ENCODE assay signal across 15 cellular contexts in genomic region chr20:60332523-60332922, GRCh38.
DNase-seq lines count a peak whose midpoint lies in the region; ATAC-seq and TF ChIP-seq lines count a peak whose summit lies in the region.
"Had no signal": no experiment of that assay in that cellular context is flagged by ENCODE, and none has a peak within 500 bp of the region (broad histone marks: within the 10 kb centered on the region; RNA-seq: fewer than 3 reads in every experiment).

No MANE protein-coding gene starts in this region.

- H2BK5ac ChIP-seq in trophoblast cell (ENCODE audit: low read depth, low read length, poor library complexity) (no peak overlapping the region), H9 (ENCODE audit: insufficient read length, low read length) (no peak overlapping the region)

- CTCF ChIA-PET in MCF 10A (lab: Yijun Ruan, JAX), result interaction anchor here (0.9 kb wide), 1 partner anchor 122 kb away, joined by 3 read pairs; no protein-coding TSS in a partner anchor

- H3K4ac ChIP-seq in trophoblast cell (ENCODE audit: low read depth, low read length) (no peak overlapping the region), H9 (ENCODE audit: low read depth, low read length) (no peak overlapping the region)

- H4K91ac ChIP-seq in trophoblast cell (ENCODE audit: low read depth, low read length), result no peak overlapping the region
- no peak overlapping the region for H4K91ac ChIP-seq in H9 (ENCODE audit: insufficient read length, low read depth, low read length)

- H3K36me3 Mint-ChIP-seq in MCF 10A (ENCODE audit: insufficient read depth, unreplicated experiment) (no peaks in the 10 kb centered on the region), H9 (ENCODE audit: insufficient read depth in 1 of 3, low read depth in 3 of 3) (peaks cover 0 to 3% (median 0%) of the 10 kb centered on the region in 3 experiments; a peak in 2 of 7 replicates)
- H3K36me3 Mint-ChIP-seq: CD8-positive, alpha-beta memory T cell had no signal

- TF ChIP-seq POLR2A in breast epithelium (IDR thresholded peaks at IDR 0.05), result no peak

- H3K79me2 ChIP-seq in trophoblast cell (ENCODE audit: control insufficient read depth, insufficient read depth, low read length, poor library complexity) (no peaks in the 10 kb centered on the region), H9 (ENCODE audit: insufficient read depth, low read length) (no peaks in the 10 kb centered on the region)

- H3K27me3 ChIP-seq in breast epithelium (no peaks in the 10 kb centered on the region), dorsolateral prefrontal cortex (peaks cover 0 to 5% (median 0%) of the 10 kb centered on the region in 45 donors), trophoblast cell (ENCODE audit: insufficient read depth, low read length) (no peaks in the 10 kb centered on the region), upper lobe of right lung (no peaks in the 10 kb centered on the region), H9 (ENCODE audit: insufficient read depth, low read length) (no peaks in the 10 kb centered on the region)
- H3K27me3 ChIP-seq: BLaER1 had no signal

- H3K27ac Mint-ChIP-seq in MCF 10A (ENCODE audit: low read depth, unreplicated experiment), result no peak overlapping the region
- H3K27ac Mint-ChIP-seq in H9, result no peak overlapping the region
- H3K27ac Mint-ChIP-seq: CD8-positive, alpha-beta memory T cell; HFFc6 had no signal

- H3K4me1 Mint-ChIP-seq in MCF 10A (ENCODE audit: insufficient read depth, unreplicated experiment), result no peaks in the 10 kb centered on the region
- H3K4me1 Mint-ChIP-seq in H9, result peaks cover 4 to 6% of the 10 kb centered on the region in 2 experiments; a peak in 2 of 4 replicates
- H3K4me1 Mint-ChIP-seq: CD8-positive, alpha-beta memory T cell had no signal

- H2AK5ac ChIP-seq in trophoblast cell (ENCODE audit: low read length), result no peak overlapping the region
- H2AK5ac ChIP-seq in H9 (ENCODE audit: insufficient read length, low read length), result no peak overlapping the region

- no CpG with 5 or more reads among the region's 3 CpGs for WGBS in trophoblast cell (ENCODE audit: extremely low coverage, insufficient coverage, insufficient read length)
- no CpG with 5 or more reads among the region's 3 CpGs for WGBS in H9 (ENCODE audit: extremely low coverage, insufficient read length, low lambda C conversion rate)

- no peaks in the 10 kb centered on the region for H4K20me1 ChIP-seq in H9 (ENCODE audit: control insufficient read depth, insufficient read depth, insufficient read length)
- H4K20me1 ChIP-seq: BLaER1 had no signal

- H2BK12ac ChIP-seq in trophoblast cell (ENCODE audit: low read length), result no peak overlapping the region
- H2BK12ac ChIP-seq in H9 (ENCODE audit: insufficient read length, low read depth, low read length), result no peak overlapping the region

- no peak overlapping the region for H2AFZ ChIP-seq in trophoblast cell (ENCODE audit: insufficient read depth, low read length, poor library complexity)
- H2AFZ ChIP-seq in H9 (ENCODE audit: low read length), result no peak overlapping the region

- H3K4me2 ChIP-seq in trophoblast cell (ENCODE audit: low read length), result no peak overlapping the region
- no peak overlapping the region for H3K4me2 ChIP-seq in H9 (ENCODE audit: insufficient read depth, insufficient read length, low read length)
- H3K4me2 ChIP-seq: BLaER1 had no signal

- H4K8ac ChIP-seq in trophoblast cell (ENCODE audit: low read depth, low read length) (no peak overlapping the region), H9 (replicated peaks; ENCODE audit: insufficient read length, low read depth, low read length) (no peak overlapping the region)

- no peak overlapping the region for H4K5ac ChIP-seq in H9 (ENCODE audit: insufficient read length, low read depth, low read length)

- ATAC-seq in upper lobe of right lung (peak; percentile 54), HG03521 (IDR thresholded peaks at IDR 0.05; ENCODE audit: unreplicated experiment) (no peak)

- no peaks in the 10 kb centered on the region for H3K27me3 Mint-ChIP-seq in MCF 10A (ENCODE audit: insufficient read depth, unreplicated experiment)
- peaks cover 14% of the 10 kb centered on the region for H3K27me3 Mint-ChIP-seq in H9 (ENCODE audit: low read depth)
- H3K27me3 Mint-ChIP-seq: CD8-positive, alpha-beta memory T cell had no signal

- no peak overlapping the region for H3K23ac ChIP-seq in trophoblast cell (ENCODE audit: low read length)
- no peak overlapping the region for H3K23ac ChIP-seq in H9 (ENCODE audit: insufficient read length, low read depth, low read length)

- no peak overlapping the region for H3K14ac ChIP-seq in trophoblast cell (ENCODE audit: low read length)
- H3K14ac ChIP-seq in H9 (ENCODE audit: insufficient read depth, low read length), result no peak overlapping the region

- H2BK120ac ChIP-seq in trophoblast cell (ENCODE audit: insufficient read depth, low read length, poor library complexity) (no peak overlapping the region), H9 (ENCODE audit: low read depth, low read length, poor library complexity, severe bottlenecking) (no peak overlapping the region)

- no peak overlapping the region for H2BK20ac ChIP-seq in H9 (ENCODE audit: low read depth, low read length, poor library complexity, severe bottlenecking)

- H2BK15ac ChIP-seq in H9 (ENCODE audit: low read depth, low read length), result no peak overlapping the region

- H3K36me3 ChIP-seq in breast epithelium, result no peaks in the 10 kb centered on the region
- no peaks in the 10 kb centered on the region for H3K36me3 ChIP-seq in trophoblast cell (ENCODE audit: control insufficient read depth in 1 of 2, insufficient read depth in 2 of 2, low read length in 2 of 2)
- no peaks in the 10 kb centered on the region for H3K36me3 ChIP-seq in upper lobe of right lung
- H3K36me3 ChIP-seq: BLaER1 had no signal

- no peak overlapping the region for H3K18ac ChIP-seq in trophoblast cell (ENCODE audit: low read length)
- no peak overlapping the region for H3K18ac ChIP-seq in H9 (ENCODE audit: insufficient read length, low read depth, low read length)

- H3K56ac ChIP-seq in H9 (ENCODE audit: insufficient read length, low read depth, low read length), result no peak overlapping the region

- intact Hi-C loops in breast epithelium (cut with DNase I; ENCODE audit: low total_unique reads), result no loop called here
- intact Hi-C loops in MCF 10A (cut with micrococcal nuclease), result no loop called here
- intact Hi-C loops in dorsolateral prefrontal cortex (cut with DNase I), result no loop called here
- intact Hi-C loops in upper lobe of right lung (cut with DNase I), result no loop called here

- H4K12ac ChIP-seq in trophoblast cell (ENCODE audit: low read depth, low read length), result no peak overlapping the region

- H3K4me1 ChIP-seq in breast epithelium (no peaks in the 10 kb centered on the region), trophoblast cell (ENCODE audit: control insufficient read depth in 1 of 2, insufficient read depth in 2 of 2, low read length in 2 of 2) (peaks cover 4 to 15% of the 10 kb centered on the region in 2 experiments), upper lobe of right lung (no peaks in the 10 kb centered on the region), H9 (ENCODE audit: insufficient read depth, low read length) (no peaks in the 10 kb centered on the region)
- H3K4me1 ChIP-seq: BLaER1, Caco-2 had no signal

- no peaks in the 10 kb centered on the region for H3K9me3 Mint-ChIP-seq in MCF 10A (ENCODE audit: unreplicated experiment)
- peaks cover 0 to 11% of the 10 kb centered on the region in 2 experiments; a peak in 1 of 5 replicates for H3K9me3 Mint-ChIP-seq in H9
- H3K9me3 Mint-ChIP-seq: CD8-positive, alpha-beta memory T cell; HFFc6 had no signal

- no peaks in the 10 kb centered on the region for H3K79me1 ChIP-seq in trophoblast cell (ENCODE audit: low read length)
- no peaks in the 10 kb centered on the region for H3K79me1 ChIP-seq in H9 (ENCODE audit: insufficient read depth, low read depth, low read length, poor library complexity, severe bottlenecking)

- no peak overlapping the region for H3T11ph ChIP-seq in H9 (ENCODE audit: low read length)

- H3K27ac ChIP-seq in breast epithelium, result peak overlapping the region; percentile 59 to 74
- peak overlapping the region in 44 of 59 donors; percentile 7 to 89 (median 76) for H3K27ac ChIP-seq in dorsolateral prefrontal cortex
- H3K27ac ChIP-seq in trophoblast cell (ENCODE audit: low read depth, low read length), result no peak overlapping the region
- no peak overlapping the region for H3K27ac ChIP-seq in upper lobe of right lung
- no peak overlapping the region for H3K27ac ChIP-seq in H9 (ENCODE audit: insufficient read length, low read depth, low read length)
- H3K27ac ChIP-seq: BLaER1 had no signal

- H3K9ac ChIP-seq in trophoblast cell (ENCODE audit: low read length) (no peak overlapping the region), H9 (ENCODE audit: extremely low read depth, insufficient read length, low read length) (no peak overlapping the region)
- H3K9ac ChIP-seq: BLaER1 had no signal

- no peak for TF ChIP-seq CTCF in breast epithelium (IDR thresholded peaks at IDR 0.05)
- TF ChIP-seq CTCF in MCF 10A (IDR thresholded peaks at IDR 0.05; ENCODE audit: unreplicated experiment), result no peak
- no peak for TF ChIP-seq CTCF in dorsolateral prefrontal cortex (IDR thresholded peaks at IDR 0.05 in 54 of 56, conservative IDR thresholded peaks at IDR 0.05 in 2 of 56; ENCODE audit: low read depth in 1 of 56, partially characterized antibody in 56 of 56)
- no peak for TF ChIP-seq CTCF in upper lobe of right lung (IDR thresholded peaks at IDR 0.05)
- no peak for TF ChIP-seq CTCF in H9 (conservative IDR thresholded peaks at IDR 0.05)

- BruUV-seq in MCF 10A (replicated peaks; lab: Mats Ljungman, UMichigan), result no TSS peak

- no peaks in the 10 kb centered on the region for H3K23me2 ChIP-seq in H9 (ENCODE audit: insufficient read length, low read depth, low read length, poor library complexity, severe bottlenecking)

- H3K4me3 ChIP-seq in breast epithelium (no peak overlapping the region), dorsolateral prefrontal cortex (peak overlapping the region in 1 of 59 donors; percentile 20), trophoblast cell (ENCODE audit: low read depth, low read length) (no peak overlapping the region), upper lobe of right lung (no peak overlapping the region)
- H3K4me3 ChIP-seq: BLaER1 had no signal

- POLR2A ChIA-PET in MCF 10A (lab: Yijun Ruan, JAX), result interaction anchor here (0.6 kb wide), 1 partner anchor 379 kb away, joined by 3 read pairs; no protein-coding TSS in a partner anchor

- no peaks in the 10 kb centered on the region for H3K9me3 ChIP-seq in breast epithelium
- H3K9me3 ChIP-seq in trophoblast cell (ENCODE audit: insufficient read depth, low read depth, low read length), result no peaks in the 10 kb centered on the region
- no peaks in the 10 kb centered on the region for H3K9me3 ChIP-seq in upper lobe of right lung
- no peaks in the 10 kb centered on the region for H3K9me3 ChIP-seq in H9 (ENCODE audit: control insufficient read depth, low read depth, low read length)
- H3K9me3 ChIP-seq: BLaER1, Caco-2 had no signal

- peak in 1 of 2 donors; percentile 37 for DNase-seq in breast epithelium (ENCODE audit: low spot score in 2 of 2)
- DNase-seq in MCF 10A (ENCODE audit: unreplicated experiment), result no peak
- DNase-seq in dorsolateral prefrontal cortex, result no peak
- peak; percentile 92 to 96 for DNase-seq in trophoblast cell
- no peak for DNase-seq in upper lobe of right lung
- DNase-seq in H9, result no peak
- no peak for DNase-seq in kidney glomerular epithelial cell (lab: John Stamatoyannopoulos, UW)
- DNase-seq: 8988T; AML-193; Caco-2; CD8-positive, alpha-beta memory T cell; HCEC 1CT; HFFc6 had no signal

- no peak overlapping the region for H3K4me3 Mint-ChIP-seq in MCF 10A (ENCODE audit: unreplicated experiment)
- no peak overlapping the region for H3K4me3 Mint-ChIP-seq in H9
- H3K4me3 Mint-ChIP-seq: HFFc6 had no signal

Comparison
In these comparisons a context has a peak if more than half of its experiments do, and no peak if none do; other contexts are left out.
1. DNase-seq: peak in trophoblast cell (2 of 2); none in MCF 10A (single experiment), dorsolateral prefrontal cortex (0 of 10), upper lobe of right lung (single experiment), H9 (single experiment) and kidney glomerular epithelial cell (single experiment).
2. H3K27ac ChIP-seq: peak in breast epithelium (2 of 2) and dorsolateral prefrontal cortex (44 of 59); none in trophoblast cell (single experiment), upper lobe of right lung (single experiment) and H9 (single experiment).